ENCODE assay signal across 8 cellular contexts in the genomic region with DNA sequence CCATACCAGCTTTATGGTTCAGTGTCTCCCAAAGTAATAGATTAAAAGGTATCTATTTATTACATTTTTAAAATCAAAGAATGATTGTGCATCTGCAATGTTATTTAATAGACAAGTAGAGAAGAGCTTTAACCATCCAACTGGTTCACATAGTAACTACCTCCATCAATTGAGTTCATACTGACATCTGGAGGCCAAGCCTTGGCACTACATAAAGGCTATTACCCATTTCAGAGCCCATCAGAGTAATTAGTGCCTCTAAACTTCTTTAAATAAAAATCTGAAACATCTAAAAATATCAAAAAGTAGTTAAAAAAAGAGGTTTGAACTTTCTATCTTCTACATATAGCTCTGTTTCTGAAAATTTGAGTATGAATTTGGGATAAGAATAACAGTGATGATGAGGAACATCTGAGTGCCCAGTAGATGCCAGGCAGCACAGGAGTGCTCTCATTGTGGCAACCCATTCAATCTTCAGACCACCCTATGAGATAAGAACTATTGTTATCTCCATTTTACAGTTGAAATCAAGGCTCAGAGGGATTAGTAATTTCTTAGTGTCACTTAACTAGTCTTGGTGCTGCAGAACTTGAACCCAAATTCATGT.
DNase-seq lines count a peak whose midpoint lies in the region; ATAC-seq and TF ChIP-seq lines count a peak whose summit lies in the region.

No MANE protein-coding gene starts in this region.

- H3K4me3 Mint-ChIP-seq in activated T-cell treated with anti-CD3 and anti-CD28 coated beads, Interleukin-2, amount 50 U/mL, for 4 hours: no peak overlapping the region
- H3K4me3 Mint-ChIP-seq in naive thymus-derived CD4-positive, alpha-beta T cell: no peak overlapping the region

- no peaks in the 10 kb centered on the region for H3K4me1 Mint-ChIP-seq in activated T-cell treated with anti-CD3 and anti-CD28 coated beads, Interleukin-2, amount 50 U/mL, for 4 hours (ENCODE audit: low read depth)
- H3K4me1 Mint-ChIP-seq in naive thymus-derived CD4-positive, alpha-beta T cell: no peaks in the 10 kb centered on the region

- CTCF ChIA-PET in naive thymus-derived CD4-positive, alpha-beta T cell (lab: Charles Lee): interaction anchor here (0.7 to 1.6 kb wide), 6 partner anchors 11 to 555 kb away, joined by 3 to 22 read pairs (median 6); partner anchors contain the start of gene DACT1

- H3K9me3 Mint-ChIP-seq in activated T-cell treated with anti-CD3 and anti-CD28 coated beads, Interleukin-2, amount 50 U/mL, for 4 hours: no peaks in the 10 kb centered on the region
- H3K9me3 Mint-ChIP-seq in naive thymus-derived CD4-positive, alpha-beta T cell: peaks cover 0 to 4% (median 0%) of the 10 kb centered on the region in 11 donors

- no peaks in the 10 kb centered on the region for H3K9me3 ChIP-seq in naive thymus-derived CD4-positive, alpha-beta T cell (ENCODE audit: control insufficient read depth in 2 of 3, low read length in 3 of 3)

- no peaks in the 10 kb centered on the region for H3K4me1 ChIP-seq in naive thymus-derived CD4-positive, alpha-beta T cell (ENCODE audit: control insufficient read depth in 2 of 2, insufficient read depth in 2 of 2, low read length in 2 of 2)

- H3K27me3 ChIP-seq in naive thymus-derived CD4-positive, alpha-beta T cell (ENCODE audit: control insufficient read depth in 2 of 2, insufficient read depth in 2 of 2, low read length in 2 of 2): no peaks in the 10 kb centered on the region

- no peak for ATAC-seq in activated T-cell treated with anti-CD3 and anti-CD28 coated beads, Interleukin-2, amount 50 U/mL, for 4 hours
- ATAC-seq in naive thymus-derived CD4-positive, alpha-beta T cell: peak; percentile 83

- H3K4me3 ChIP-seq in epithelial cell of proximal tubule (ENCODE audit: low read depth, low read length): no peak overlapping the region
- H3K4me3 ChIP-seq in naive thymus-derived CD4-positive, alpha-beta T cell (ENCODE audit: low read length): no peak overlapping the region

- H3K36me3 ChIP-seq in naive thymus-derived CD4-positive, alpha-beta T cell (ENCODE audit: control insufficient read depth in 2 of 3, insufficient read depth in 3 of 3, low read length in 3 of 3): no peaks in the 10 kb centered on the region

- intact Hi-C loops in naive thymus-derived CD4-positive, alpha-beta T cell (cut with micrococcal nuclease): loop anchor here (1.0 to 10.0 kb wide), 5 partner anchors 415 to 951 kb away; no protein-coding TSS in a partner anchor

- peaks cover 6% of the 10 kb centered on the region for H3K27me3 Mint-ChIP-seq in activated T-cell treated with anti-CD3 and anti-CD28 coated beads, Interleukin-2, amount 50 U/mL, for 4 hours (ENCODE audit: low read depth)
- peaks cover 0 to 11% (median 5%) of the 10 kb centered on the region in 5 donors for H3K27me3 Mint-ChIP-seq in naive thymus-derived CD4-positive, alpha-beta T cell

- no peak overlapping the region for H3K27ac Mint-ChIP-seq in naive thymus-derived CD4-positive, alpha-beta T cell

- POLR2A ChIA-PET in naive thymus-derived CD4-positive, alpha-beta T cell (lab: Charles Lee): interaction anchor here (1.2 kb wide), 1 partner anchor 554 kb away, joined by 3 read pairs; no protein-coding TSS in a partner anchor

- peak; percentile 86 for TF ChIP-seq CTCF in epithelial cell of proximal tubule (conservative IDR thresholded peaks at IDR 0.05; ENCODE audit: low read depth, low read length)

- peak; percentile 9 for DNase-seq in activated T-cell treated with anti-CD3 and anti-CD28 coated beads for 24 hours (ENCODE audit: low read depth)
- no peak for DNase-seq in activated T-cell treated with anti-CD3 and anti-CD28 coated beads, Interleukin-2, amount 50 U/mL, for 4 hours
- peak; percentile 67 for DNase-seq in H4 (ENCODE audit: low spot score)
- DNase-seq in MV-4-11 (lab: John Stamatoyannopoulos, UW): peak; percentile 47
- DNase-seq in SW480 (ENCODE audit: low spot score): peak; percentile 49
- no peak for DNase-seq in epithelial cell of proximal tubule (ENCODE audit: low read depth)
- DNase-seq in naive thymus-derived CD4-positive, alpha-beta T cell: peak in 7 of 9 donors; percentile 10 to 60 (median 36)
- no peak for DNase-seq in OCI-M2 (lab: John Stamatoyannopoulos, UW; ENCODE audit: unreplicated experiment)

- no peaks in the 10 kb centered on the region for H3K36me3 Mint-ChIP-seq in activated T-cell treated with anti-CD3 and anti-CD28 coated beads, Interleukin-2, amount 50 U/mL, for 4 hours (ENCODE audit: insufficient read depth)
- H3K36me3 Mint-ChIP-seq in naive thymus-derived CD4-positive, alpha-beta T cell: peaks cover 0 to 4% (median 0%) of the 10 kb centered on the region in 5 donors

- H3K27ac ChIP-seq in naive thymus-derived CD4-positive, alpha-beta T cell (ENCODE audit: low read depth, low read length): no peak overlapping the region

Comparison
In these comparisons a context has a peak if more than half of its experiments do, and no peak if none do; other contexts are left out.
1. DNase-seq: peak in activated T-cell treated with anti-CD3 and anti-CD28 coated beads for 24 hours (single experiment), H4 (single experiment), MV-4-11 (single experiment), SW480 (single experiment) and naive thymus-derived CD4-positive, alpha-beta T cell (7 of 9); none in activated T-cell treated with anti-CD3 and anti-CD28 coated beads, Interleukin-2, amount 50 U/mL, for 4 hours (single experiment), epithelial cell of proximal tubule (single experiment) and OCI-M2 (single experiment).